ENCODE assay signal across 17 cellular contexts in the genomic region with DNA sequence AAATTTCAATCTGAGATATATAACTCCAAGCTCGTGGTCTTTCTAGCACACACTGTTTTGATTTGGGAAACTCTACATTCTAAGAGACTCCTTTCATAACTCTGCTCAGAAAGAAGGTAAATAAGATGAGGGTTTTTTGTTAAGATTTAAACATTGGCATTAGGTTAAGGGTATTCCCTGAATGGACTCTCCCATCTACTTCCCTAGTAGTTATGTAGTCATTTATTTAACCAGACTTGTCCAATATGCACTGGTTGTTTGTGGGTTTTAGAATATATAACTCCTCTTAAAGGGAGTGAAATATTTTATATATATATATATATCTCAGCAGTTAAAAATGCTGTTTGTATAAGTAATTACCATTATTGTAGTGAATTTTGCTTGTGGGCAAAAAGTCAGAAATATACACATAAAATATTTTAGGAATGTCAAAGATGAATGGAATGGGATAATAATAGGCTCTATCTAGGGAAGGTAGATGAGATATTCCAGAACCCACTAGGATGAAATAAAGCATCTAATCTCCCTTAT.
A peak's percentile ranks its signal among the peaks of the same experiment; 100 is the strongest.
DNase-seq lines count a peak whose midpoint lies in the region; ATAC-seq and TF ChIP-seq lines count a peak whose summit lies in the region.
"Had no signal": no experiment of that assay in that cellular context is flagged by ENCODE, and none has a peak within 500 bp of the region (broad histone marks: within the 10 kb centered on the region; RNA-seq: fewer than 3 reads in every experiment).

No MANE protein-coding gene starts in this region.

- no peak overlapping the region for H3K23ac ChIP-seq in mesendoderm (ENCODE audit: low read length)

- no peak overlapping the region for H3K4me2 ChIP-seq in mesendoderm (ENCODE audit: low read length)

- peak overlapping the region; percentile 68 for H3K27ac ChIP-seq in cardiac muscle cell
- peak overlapping the region in 1 of 12 donors; percentile 25 for H3K27ac ChIP-seq in heart left ventricle
- no peak overlapping the region for H3K27ac ChIP-seq in mesendoderm (ENCODE audit: low read depth, low read length)

- DNase-seq in cardiac muscle cell (ENCODE audit: low read depth in 1 of 2, low spot score in 1 of 2): peak in 1 of 2 donors; percentile 28
- DNase-seq in heart left ventricle: no peak
- DNase-seq in glomerular visceral epithelial cell (ENCODE audit: extremely low spot score): peak; percentile 24
- no peak for DNase-seq in type B pancreatic cell (ENCODE audit: extremely low spot score, unreplicated experiment)
- DNase-seq in AML-193 (lab: John Stamatoyannopoulos, UW): no peak
- DNase-seq in GM10248 (ENCODE audit: extremely low spot score): no peak
- DNase-seq in mesendoderm: no peak
- DNase-seq: 8988T; activated CD4-positive, alpha-beta T cell treated with anti-CD3 and anti-CD28 coated beads for 36 hours; activated naive CD4-positive, alpha-beta T cell treated with anti-CD3 and anti-CD28 coated beads, Interleukin-2, amount 50 U/mL, for 16 hours; CD8-positive, alpha-beta memory T cell; GDM1; naive B cell; NCI-H2081; NCI-H748 treated with DMSO at 0.1 percent for 48 hours; T-helper 2 cell had no signal

- H4K5ac ChIP-seq in mesendoderm (ENCODE audit: low read length): no peak overlapping the region

- H3K27me3 Mint-ChIP-seq in type B pancreatic cell: no peaks in the 10 kb centered on the region
- H3K27me3 Mint-ChIP-seq: activated CD4-positive, alpha-beta T cell treated with anti-CD3 and anti-CD28 coated beads for 36 hours; CD8-positive, alpha-beta memory T cell had no signal

- H3K27ac Mint-ChIP-seq in type B pancreatic cell: peak overlapping the region; percentile 68
- H3K27ac Mint-ChIP-seq: activated CD4-positive, alpha-beta T cell treated with anti-CD3 and anti-CD28 coated beads for 36 hours; CD8-positive, alpha-beta memory T cell; naive B cell had no signal

- no peak overlapping the region for H2BK5ac ChIP-seq in mesendoderm (ENCODE audit: low read length)

- WGBS in heart left ventricle, 4 donors: 63 to 77% (median 68%) methylated on average over 1 of the region's 1 CpG
- WGBS in mesendoderm (ENCODE audit: extremely low coverage, insufficient coverage, low lambda C conversion rate): no CpG with 5 or more reads among the region's 1 CpG

- H2AK5ac ChIP-seq in mesendoderm (ENCODE audit: low read length): no peak overlapping the region

- H2BK15ac ChIP-seq in mesendoderm (replicated peaks; ENCODE audit: low read depth): no peak overlapping the region

- TF ChIP-seq CTCF in cardiac muscle cell (IDR thresholded peaks at IDR 0.05; ENCODE audit: low read depth, low read length) (no peak), heart left ventricle (IDR thresholded peaks at IDR 0.05) (no peak), type B pancreatic cell (conservative IDR thresholded peaks at IDR 0.05) (no peak), GM10248 (IDR thresholded peaks at IDR 0.05; ENCODE audit: control extremely low read depth, extremely low read depth, low read depth, missing control alignments) (no peak)

- ATAC-seq in heart left ventricle (no peak), SK-N-SH treated with all-trans-retinoic acid at 6 μM for 48 hours (peak; percentile 63)
- ATAC-seq: activated CD4-positive, alpha-beta T cell treated with anti-CD3 and anti-CD28 coated beads for 36 hours had no signal

- peaks cover 14% of the 10 kb centered on the region for H3K4me1 ChIP-seq in cardiac muscle cell (ENCODE audit: low read depth)
- H3K4me1 ChIP-seq in heart left ventricle: no peaks in the 10 kb centered on the region
- H3K4me1 ChIP-seq in mesendoderm (ENCODE audit: control insufficient read depth, low read depth, low read length): no peaks in the 10 kb centered on the region

- intact Hi-C loops in heart left ventricle (cut with DNase I): no loop called here

- POLR2A ChIA-PET in GM10248 (lab: Yijun Ruan, JAX): no interaction called here

- TF ChIP-seq POLR2A in heart left ventricle (IDR thresholded peaks at IDR 0.05): no peak

- H3K27me3 ChIP-seq in cardiac muscle cell (no peaks in the 10 kb centered on the region), heart left ventricle (no peaks in the 10 kb centered on the region), mesendoderm (ENCODE audit: insufficient read depth, low read length, poor library complexity) (no peaks in the 10 kb centered on the region)

- H3K9me3 ChIP-seq in cardiac muscle cell (ENCODE audit: low read depth): no peaks in the 10 kb centered on the region
- no peaks in the 10 kb centered on the region for H3K9me3 ChIP-seq in heart left ventricle

- H3K36me3 ChIP-seq in cardiac muscle cell (no peaks in the 10 kb centered on the region), heart left ventricle (no peaks in the 10 kb centered on the region), mesendoderm (ENCODE audit: control insufficient read depth, insufficient read depth, low read length) (no peaks in the 10 kb centered on the region)

- CTCF ChIA-PET in GM10248 (lab: Yijun Ruan, JAX): interaction anchor here (1.3 kb wide), 1 partner anchor 8 kb away, joined by 3 read pairs; no protein-coding TSS in a partner anchor

- no peak overlapping the region for H3K4ac ChIP-seq in mesendoderm (ENCODE audit: low read depth, low read length)

- H2BK120ac ChIP-seq in mesendoderm (ENCODE audit: low read depth, low read length): no peak overlapping the region

- H4K8ac ChIP-seq in mesendoderm (ENCODE audit: low read depth, low read length): no peak overlapping the region

- H3K18ac ChIP-seq in mesendoderm (ENCODE audit: low read length): no peak overlapping the region

- peak overlapping the region; percentile 48 for H3K4me3 Mint-ChIP-seq in type B pancreatic cell
- H3K4me3 Mint-ChIP-seq: activated CD4-positive, alpha-beta T cell treated with anti-CD3 and anti-CD28 coated beads for 36 hours; CD8-positive, alpha-beta memory T cell; naive B cell had no signal

- H3K9me3 Mint-ChIP-seq in type B pancreatic cell: peaks cover 5% of the 10 kb centered on the region
- H3K9me3 Mint-ChIP-seq: CD8-positive, alpha-beta memory T cell; naive B cell had no signal

- no peak overlapping the region for H3K9ac ChIP-seq in mesendoderm (ENCODE audit: low read length)

- H3K36me3 Mint-ChIP-seq in type B pancreatic cell: peaks cover 5% of the 10 kb centered on the region
- H3K36me3 Mint-ChIP-seq: CD8-positive, alpha-beta memory T cell; naive B cell had no signal

- peaks cover 24% of the 10 kb centered on the region for H3K4me1 Mint-ChIP-seq in type B pancreatic cell (ENCODE audit: unreplicated experiment)
- H3K4me1 Mint-ChIP-seq: activated CD4-positive, alpha-beta T cell treated with anti-CD3 and anti-CD28 coated beads for 36 hours; CD8-positive, alpha-beta memory T cell; naive B cell had no signal

- H3K79me2 ChIP-seq in mesendoderm (ENCODE audit: control insufficient read depth, insufficient read depth, low read length): no peaks in the 10 kb centered on the region

- no peaks in the 10 kb centered on the region for H3K79me1 ChIP-seq in mesendoderm (ENCODE audit: low read length)

- H3K4me3 ChIP-seq in cardiac muscle cell: no peak overlapping the region
- H3K4me3 ChIP-seq in heart left ventricle: no peak overlapping the region
- no peak overlapping the region for H3K4me3 ChIP-seq in mesendoderm (ENCODE audit: low read length)

- H3K56ac ChIP-seq in mesendoderm (ENCODE audit: low read length): no peak overlapping the region

TF ChIP-seq in SK-N-SH treated with all-trans-retinoic acid at 6 μM for 48 hours, 23 proteins besides CTCF, POLR2A, EP300 and RAD21:
- TF ChIP-seq ISL1 (CRISPR knock-in tag; IDR thresholded peaks at IDR 0.05) (peak; percentile 90), ZNF8 (CRISPR knock-in tag; IDR thresholded peaks at IDR 0.05) (no peak)
TF ChIP-seq in SK-N-SH treated with all-trans-retinoic acid at 6 μM for 48 hours: peak in this region for 1.
